ENCODE assay signal across 12 cellular contexts in the genomic region with DNA sequence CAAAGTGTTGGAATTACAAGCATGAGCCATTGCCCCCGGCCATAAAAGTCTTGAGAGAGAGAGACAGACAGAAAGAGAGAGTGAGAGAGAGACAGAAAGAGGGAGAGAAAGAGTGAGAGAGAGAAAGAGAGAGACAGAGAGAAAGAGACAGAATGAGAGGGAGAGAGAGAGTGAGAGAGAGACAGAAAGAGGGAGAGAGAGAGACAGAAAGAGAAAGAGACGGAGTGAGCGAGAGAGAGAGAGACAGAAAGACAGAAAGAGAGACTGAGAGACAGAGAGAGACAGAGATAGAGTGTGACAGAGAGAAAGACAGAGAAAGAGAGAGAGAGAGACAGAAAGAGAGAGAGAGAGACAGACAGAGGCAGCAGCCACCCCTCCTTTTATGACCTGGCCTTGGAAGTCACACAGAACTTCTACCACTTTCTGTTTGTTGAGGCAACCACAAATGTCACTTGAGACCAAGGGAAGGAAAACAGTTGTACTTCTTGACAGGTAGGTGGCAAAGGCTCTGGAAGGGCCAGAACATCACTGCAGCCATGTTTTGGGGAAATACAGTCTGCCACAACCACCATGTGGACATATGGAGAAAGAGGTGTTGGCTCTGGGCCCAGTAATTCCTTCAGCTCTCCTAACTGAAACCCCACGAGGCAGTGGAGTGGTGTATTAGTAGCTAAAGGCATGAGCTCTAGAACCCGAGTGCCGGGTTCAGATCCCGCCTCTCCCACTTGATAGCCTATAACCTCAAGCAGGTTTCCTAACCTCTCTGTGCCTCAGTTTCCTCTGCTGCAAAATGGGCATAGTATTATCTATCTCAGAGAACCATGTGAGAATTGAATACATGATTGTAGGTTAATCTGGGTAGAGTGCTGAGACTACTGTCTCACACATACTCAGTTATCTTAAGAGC. TPM values are rescaled to one million over a fixed set of nuclear protein-coding genes. Genes with fewer than 3 reads are reported as not detected.
DNase-seq lines count a peak whose midpoint lies in the region; ATAC-seq and TF ChIP-seq lines count a peak whose summit lies in the region.
"Had no signal": no experiment of that assay in that cellular context is flagged by ENCODE, and none has a peak within 500 bp of the region (broad histone marks: within the 10 kb centered on the region; RNA-seq: fewer than 3 reads in every experiment).

No MANE protein-coding gene starts in this region.

- TF ChIP-seq CTCF in right lobe of liver (IDR thresholded peaks at IDR 0.05), result no peak

- peak overlapping the region; percentile 72 for H3K27ac Mint-ChIP-seq in T-helper 1 cell treated with Interleukin-12 subunit alpha and Interleukin-12 subunit beta and Interleukin-4 antibody, amounts not matched to agents 30 μg/mL and 1 μg/mL, for 36 hours
- H3K27ac Mint-ChIP-seq: IgD-negative memory B cell had no signal

- H3K36me3 Mint-ChIP-seq in T-helper 1 cell treated with Interleukin-12 subunit alpha and Interleukin-12 subunit beta and Interleukin-4 antibody, amounts not matched to agents 30 μg/mL and 1 μg/mL, for 36 hours (ENCODE audit: low read depth), result peaks cover 5% of the 10 kb centered on the region
- H3K36me3 Mint-ChIP-seq: IgD-negative memory B cell had no signal

- H3K27ac ChIP-seq in right lobe of liver, result no peak overlapping the region

- H3K9me3 ChIP-seq in right lobe of liver, result no peaks in the 10 kb centered on the region

- no peaks in the 10 kb centered on the region for H3K27me3 ChIP-seq in right lobe of liver

- peak; percentile 55 for DNase-seq in AG08395 (ENCODE audit: low spot score)
- DNase-seq in EL, result peak; percentile 48
- DNase-seq in fibroblast of peridontal ligament (ENCODE audit: extremely low read depth), result peak; percentile 68
- no peak for DNase-seq in mucosa of gallbladder (ENCODE audit: low spot score)
- no peak for DNase-seq in NCI-H1930 (lab: John Stamatoyannopoulos, UW)
- DNase-seq in right lobe of liver, result no peak
- DNase-seq: activated T-cell treated with anti-CD3 and anti-CD28 coated beads, Interleukin-2, amount 50 U/mL, for 4 hours; NCI-H748 treated with DMSO at 0.1 percent for 48 hours had no signal

- intact Hi-C loops in right lobe of liver (cut with DNase I), result no loop called here

- peaks cover 20% of the 10 kb centered on the region for H3K4me1 Mint-ChIP-seq in T-helper 1 cell treated with Interleukin-12 subunit alpha and Interleukin-12 subunit beta and Interleukin-4 antibody, amounts not matched to agents 30 μg/mL and 1 μg/mL, for 36 hours (ENCODE audit: low read depth)

- no peaks in the 10 kb centered on the region for H3K36me3 ChIP-seq in right lobe of liver

- no peaks in the 10 kb centered on the region for H3K9me3 Mint-ChIP-seq in T-helper 1 cell treated with Interleukin-12 subunit alpha and Interleukin-12 subunit beta and Interleukin-4 antibody, amounts not matched to agents 30 μg/mL and 1 μg/mL, for 36 hours
- H3K9me3 Mint-ChIP-seq: activated T-cell treated with anti-CD3 and anti-CD28 coated beads, Interleukin-2, amount 50 U/mL, for 4 hours; IgD-negative memory B cell had no signal

- TF ChIP-seq POLR2A in right lobe of liver (IDR thresholded peaks at IDR 0.05), result no peak

- WGBS in right lobe of liver (ENCODE audit: insufficient coverage, low coverage, low lambda C conversion rate, missing lambda C conversion rate), result 94% methylated on average over 6 of the region's 7 CpGs

- H3K27me3 Mint-ChIP-seq in T-helper 1 cell treated with Interleukin-12 subunit alpha and Interleukin-12 subunit beta and Interleukin-4 antibody, amounts not matched to agents 30 μg/mL and 1 μg/mL, for 36 hours (ENCODE audit: low read depth), result no peaks in the 10 kb centered on the region
- H3K27me3 Mint-ChIP-seq: IgD-negative memory B cell had no signal

- ATAC-seq in HG02938 (IDR thresholded peaks at IDR 0.05; ENCODE audit: unreplicated experiment), result no peak
- ATAC-seq in right lobe of liver, result no peak
- ATAC-seq: activated T-cell treated with anti-CD3 and anti-CD28 coated beads, Interleukin-2, amount 50 U/mL, for 4 hours had no signal

- H3K4me1 ChIP-seq in right lobe of liver, result no peaks in the 10 kb centered on the region

- H3K4me3 Mint-ChIP-seq in T-helper 1 cell treated with Interleukin-12 subunit alpha and Interleukin-12 subunit beta and Interleukin-4 antibody, amounts not matched to agents 30 μg/mL and 1 μg/mL, for 36 hours, result peak overlapping the region; percentile 6
- H3K4me3 Mint-ChIP-seq: activated T-cell treated with anti-CD3 and anti-CD28 coated beads, Interleukin-2, amount 50 U/mL, for 4 hours; IgD-negative memory B cell had no signal

- no peak overlapping the region for H3K4me3 ChIP-seq in right lobe of liver

RNA-seq across cellular contexts. Expression of a gene that starts 50.6 kb away (rescaled TPM):
- total RNA-seq in mucosa of gallbladder, result 2.3 TPM
- total RNA-seq in right lobe of liver, result under 1 TPM in 5 of 6 experiments, not detected in 1; 0.12 to 0.29 (median 0.19) TPM
- total RNA-seq: dermis microvascular lymphatic vessel endothelial cell had no signal

RNA-seq across cellular contexts. Expression of a gene that starts 53.1 kb away (rescaled TPM):
- total RNA-seq in mucosa of gallbladder (50.4 TPM), right lobe of liver (10 to 100 TPM; 12.9 to 56.9 (median 26.5) TPM)

Comparison
In these comparisons a context has a peak if more than half of its experiments do, and no peak if none do; other contexts are left out.
1. DNase-seq: peak in AG08395 (single experiment), EL (single experiment) and fibroblast of peridontal ligament (single experiment); none in mucosa of gallbladder (single experiment), NCI-H1930 (0 of 2) and right lobe of liver (0 of 3).